ENCODE assay signal across 19 cellular contexts in the genomic region with DNA sequence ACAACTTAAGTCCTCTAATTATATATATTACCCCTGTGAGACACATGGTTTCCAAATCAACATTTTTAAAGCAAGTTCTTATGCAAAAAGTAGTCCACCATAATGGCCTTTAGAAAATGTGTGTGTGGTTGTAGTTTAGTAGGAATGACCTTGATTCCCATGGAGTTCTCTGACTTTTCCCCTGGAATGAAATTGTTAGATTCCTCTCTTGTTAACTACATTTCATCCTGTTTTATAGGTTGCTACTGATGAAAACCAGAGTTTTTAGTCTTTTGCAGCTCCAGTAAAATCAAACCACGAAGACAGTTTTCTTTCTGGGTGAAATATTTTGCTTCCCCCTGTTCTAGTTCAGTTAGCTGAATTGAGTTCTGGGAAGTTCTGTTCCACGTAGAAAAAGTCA.
"Had no signal": no experiment of that assay in that cellular context is flagged by ENCODE, and none has a peak within 500 bp of the region (broad histone marks: within the 10 kb centered on the region; RNA-seq: fewer than 3 reads in every experiment).

No MANE protein-coding gene starts in this region.

- H3K4me1 ChIP-seq: foreskin keratinocyte, right atrium auricular region had no signal

- H3K4me3 ChIP-seq: cardiac muscle cell, lower lobe of right lung, right atrium auricular region, skin epidermis had no signal

- DNase-seq: activated CD4-positive, alpha-beta memory T cell treated with anti-CD3 and anti-CD28 coated beads, Interleukin-2, amount 10 ng/mL, durations not matched to agents 7 days and 5 days; activated CD4-positive, alpha-beta T cell treated with anti-CD3 and anti-CD28 coated beads for 36 hours; activated CD8-positive, alpha-beta memory T cell treated with anti-CD3 and anti-CD28 coated beads, Interleukin-2, amount 10 ng/mL, durations not matched to agents 7 days and 5 days; activated naive CD4-positive, alpha-beta T cell; activated naive CD8-positive, alpha-beta T cell treated with anti-CD3 and anti-CD28 coated beads for 36 hours; amygdala; effector memory CD8-positive, alpha-beta T cell; foreskin keratinocyte; glutamatergic neuron; hypothalamus; lower lobe of right lung; stimulated activated CD4-positive, alpha-beta T cell treated with anti-CD3 and anti-CD28 coated beads, Interleukin-4, amount 100 ng/mL, for 1 hour; stimulated activated naive CD8-positive, alpha-beta T cell treated with anti-CD3 and anti-CD28 coated beads, Interleukin-15, amount 100 ng/mL, for 72 hours; SW 1271 had no signal

- H3K9me3 ChIP-seq: lower lobe of right lung, right atrium auricular region had no signal

- ATAC-seq: activated CD4-positive, alpha-beta T cell treated with anti-CD3 and anti-CD28 coated beads for 36 hours; activated CD8-positive, alpha-beta memory T cell treated with anti-CD3 and anti-CD28 coated beads, Interleukin-2, amount 10 ng/mL, durations not matched to agents 7 days and 5 days; activated T-helper 17 cell treated with anti-CD3 and anti-CD28 coated beads, Interleukin-2, amount 50 U/mL, for 72 hours; effector memory CD8-positive, alpha-beta T cell; foreskin keratinocyte; lower lobe of right lung; stimulated activated naive CD8-positive, alpha-beta T cell treated with anti-CD3 and anti-CD28 coated beads, Interleukin-15, amount 100 ng/mL, for 72 hours; WTC11 had no signal

- H3K27me3 ChIP-seq: cardiac muscle cell, foreskin keratinocyte, right atrium auricular region had no signal

- H3K27ac ChIP-seq: cardiac muscle cell, foreskin keratinocyte, lower lobe of right lung, skin epidermis had no signal
